In the genomic region with DNA sequence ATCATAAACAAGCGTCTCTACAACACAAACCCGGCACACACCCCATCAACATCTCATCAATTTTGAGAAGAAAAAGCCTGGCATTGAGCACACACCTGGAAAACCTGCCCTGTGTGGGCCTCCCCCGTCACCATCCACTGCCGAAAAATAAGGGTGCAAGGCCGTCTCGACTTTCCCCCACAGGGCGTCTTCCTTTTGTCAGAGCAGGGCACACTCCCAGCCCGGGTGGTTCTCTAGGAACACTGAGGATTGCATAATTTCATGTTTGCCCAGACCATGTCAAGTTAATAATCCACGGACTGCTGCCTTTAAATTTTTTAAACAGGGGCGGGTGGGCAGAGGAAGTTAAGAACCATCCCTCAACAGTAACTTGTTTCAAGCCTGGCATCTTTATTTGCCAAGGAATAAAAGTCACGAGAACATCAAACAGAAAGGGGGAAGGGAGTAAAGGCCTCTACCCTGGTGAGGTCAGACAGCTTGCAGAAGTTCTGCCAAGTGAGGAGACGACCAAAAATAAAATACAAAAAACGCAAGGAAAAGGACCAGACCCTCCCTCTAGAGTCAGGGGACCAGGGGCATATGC, we compare ENCODE assay signal across 16 cellular contexts. TPM values are rescaled to one million over a fixed set of nuclear protein-coding genes. Genes with fewer than 3 reads are reported as not detected.
DNase-seq lines count a peak whose midpoint lies in the region; ATAC-seq and TF ChIP-seq lines count a peak whose summit lies in the region.
"Had no signal": no experiment of that assay in that cellular context is flagged by ENCODE, and none has a peak within 500 bp of the region (broad histone marks: within the 10 kb centered on the region; RNA-seq: fewer than 3 reads in every experiment).

No MANE protein-coding gene starts in this region.

- intact Hi-C loops in breast epithelium (cut with DNase I; ENCODE audit: low total_unique reads) (no loop called here), left lung (cut with DNase I) (no loop called here)

- H3K36me3 ChIP-seq in breast epithelium = no peaks in the 10 kb centered on the region
- H3K36me3 ChIP-seq in left lung = no peaks in the 10 kb centered on the region
- no peaks in the 10 kb centered on the region for H3K36me3 ChIP-seq in suprapubic skin
- H3K36me3 ChIP-seq: BLaER1 had no signal

- no peak for TF ChIP-seq CTCF in LNCaP clone FGC (IDR thresholded peaks at IDR 0.05; ENCODE audit: control insufficient read depth, extremely low read depth, insufficient read depth)
- TF ChIP-seq CTCF in breast epithelium (IDR thresholded peaks at IDR 0.05) = no peak
- TF ChIP-seq CTCF in left lung (IDR thresholded peaks at IDR 0.05) = no peak
- TF ChIP-seq CTCF in suprapubic skin (IDR thresholded peaks at IDR 0.05) = no peak
- TF ChIP-seq CTCF in coronary artery (IDR thresholded peaks at IDR 0.05) = no peak

- H3K4me1 ChIP-seq in breast epithelium = peaks cover 0 to 9% of the 10 kb centered on the region in 2 donors
- H3K4me1 ChIP-seq in left lung = peaks cover 0 to 25% of the 10 kb centered on the region in 2 donors
- H3K4me1 ChIP-seq in suprapubic skin = peaks cover 29% of the 10 kb centered on the region

- peak; percentile 52 for ATAC-seq in left lung
- no peak for ATAC-seq in GM19452 (IDR thresholded peaks at IDR 0.05; ENCODE audit: unreplicated experiment)

- H3K4me3 ChIP-seq in LNCaP clone FGC (ENCODE audit: low read depth, low read length) (no peak overlapping the region), breast epithelium (peak overlapping the region in 2 of 3 donors; percentile 73 to 81), left lung (peak overlapping the region; percentile 7 to 53), suprapubic skin (peak overlapping the region; percentile 54), coronary artery (no peak overlapping the region)
- H3K4me3 ChIP-seq: BLaER1 had no signal

- H3K27ac ChIP-seq in breast epithelium (peak overlapping the region; percentile 40 to 75), left lung (peak overlapping the region in 1 of 2 donors; percentile 13), suprapubic skin (peak overlapping the region; percentile 65), coronary artery (peak overlapping the region in 1 of 2 donors; percentile 22)
- H3K27ac ChIP-seq: BLaER1 had no signal

- TF ChIP-seq EP300 in suprapubic skin (IDR thresholded peaks at IDR 0.05) = no peak

- DNase-seq in LNCaP clone FGC (ENCODE audit: low read depth) (peak; percentile 44), breast epithelium (ENCODE audit: low spot score in 2 of 2) (peak in 1 of 2 donors; percentile 50), left lung (no peak), suprapubic skin (ENCODE audit: low spot score in 2 of 2) (no peak), H4 (ENCODE audit: low spot score) (no peak), coronary artery (ENCODE audit: low spot score) (no peak)
- DNase-seq: activated CD4-positive, alpha-beta memory T cell treated with anti-CD3 and anti-CD28 coated beads, Interleukin-2, amount 10 ng/mL, durations not matched to agents 7 days and 5 days; DMS153; erythroblast; naive B cell; NCI-H1694; NCI-H526 treated with DMSO at 0.1 percent for 48 hours; substantia nigra had no signal

- peaks cover 0 to 7% of the 10 kb centered on the region in 2 donors for H3K27me3 ChIP-seq in breast epithelium
- peaks cover 0 to 71% of the 10 kb centered on the region in 2 donors for H3K27me3 ChIP-seq in left lung
- H3K27me3 ChIP-seq in suprapubic skin = peaks cover 8% of the 10 kb centered on the region

- TF ChIP-seq POLR2A in breast epithelium (IDR thresholded peaks at IDR 0.05) (no peak), suprapubic skin (IDR thresholded peaks at IDR 0.05) (no peak)

- no peaks in the 10 kb centered on the region for H3K9me3 ChIP-seq in breast epithelium
- H3K9me3 ChIP-seq in left lung = no peaks in the 10 kb centered on the region
- H3K9me3 ChIP-seq in suprapubic skin = no peaks in the 10 kb centered on the region

- 70% methylated on average over 13 of the region's 13 CpGs for WGBS in suprapubic skin

RNA-seq across cellular contexts. Expression of a gene that starts 2.1 kb away (rescaled TPM):
- total RNA-seq in breast epithelium (10 to 100 TPM in 1 of 3 donors, 1 to 10 TPM in 2; 7.5 to 90.3 (median 8.3) TPM), left lung (10 to 100 TPM; 24.1 to 32.5 TPM), suprapubic skin (10 to 100 TPM; 33.5 to 64.1 (median 52.7) TPM)
- total RNA-seq in H4 (2014; rRNA removed; shearing (Covaris generic)) = 0.06 TPM in 1 of 2 replicates, not detected in the other
- total RNA-seq: pulmonary artery endothelial cell had no signal

Comparison
In these comparisons a context has a peak if more than half of its experiments do, and no peak if none do; other contexts are left out.
1. H3K4me3 ChIP-seq: peak in breast epithelium (2 of 3), left lung (2 of 2) and suprapubic skin (single experiment); none in LNCaP clone FGC (single experiment) and coronary artery (single experiment).